Comparison of ENCODE assay signal across 11 cellular contexts in genomic region chr1:193539731-193540459, GRCh38.
DNase-seq lines count a peak whose midpoint lies in the region; ATAC-seq and TF ChIP-seq lines count a peak whose summit lies in the region.
"Had no signal": no experiment of that assay in that cellular context is flagged by ENCODE, and none has a peak within 500 bp of the region (broad histone marks: within the 10 kb centered on the region; RNA-seq: fewer than 3 reads in every experiment).

No MANE protein-coding gene starts in this region.

- no peaks in the 10 kb centered on the region for H3K4me1 ChIP-seq in breast epithelium

- no peaks in the 10 kb centered on the region for H3K9me3 ChIP-seq in breast epithelium

- H3K9me3 Mint-ChIP-seq in memory B cell (no peaks in the 10 kb centered on the region), osteocyte (ENCODE audit: unreplicated experiment) (peaks cover 8% of the 10 kb centered on the region)
- H3K9me3 Mint-ChIP-seq: type B pancreatic cell had no signal

- no peak for TF ChIP-seq CTCF in osteocyte (IDR thresholded peaks at IDR 0.05)
- TF ChIP-seq CTCF in breast epithelium (IDR thresholded peaks at IDR 0.05): no peak

- H3K4me3 Mint-ChIP-seq in memory B cell (peak overlapping the region; percentile 86), osteocyte (ENCODE audit: unreplicated experiment) (no peak overlapping the region)
- H3K4me3 Mint-ChIP-seq: type B pancreatic cell had no signal

- H3K4me3 ChIP-seq in breast epithelium: no peak overlapping the region

- DNase-seq in memory B cell (ENCODE audit: low spot score in 2 of 2) (no peak), osteocyte (ENCODE audit: extremely low spot score, unreplicated experiment) (no peak), breast epithelium (ENCODE audit: low spot score in 2 of 2) (no peak), hippocampal formation (lab: John Stamatoyannopoulos, UW) (no peak), dedifferentiated amniotic fluid mesenchymal stem cell (ENCODE audit: extremely low spot score) (no peak)
- DNase-seq: foreskin fibroblast, NCI-H524 had no signal

- no peak overlapping the region for H3K27ac ChIP-seq in breast epithelium

- H3K27me3 ChIP-seq in breast epithelium: no peaks in the 10 kb centered on the region

- H3K27me3 Mint-ChIP-seq in memory B cell (no peaks in the 10 kb centered on the region), osteocyte (ENCODE audit: unreplicated experiment) (no peaks in the 10 kb centered on the region)
- H3K27me3 Mint-ChIP-seq: type B pancreatic cell had no signal

- H3K4me1 Mint-ChIP-seq in memory B cell: peaks cover 21% of the 10 kb centered on the region
- peaks cover 4% of the 10 kb centered on the region for H3K4me1 Mint-ChIP-seq in osteocyte (ENCODE audit: unreplicated experiment)

- peak overlapping the region; percentile 90 for H3K27ac Mint-ChIP-seq in memory B cell
- H3K27ac Mint-ChIP-seq in osteocyte (ENCODE audit: unreplicated experiment): no peak overlapping the region
- H3K27ac Mint-ChIP-seq: type B pancreatic cell had no signal

- intact Hi-C loops in breast epithelium (cut with DNase I; ENCODE audit: low total_unique reads): no loop called here

- no peaks in the 10 kb centered on the region for H3K36me3 Mint-ChIP-seq in memory B cell
- no peaks in the 10 kb centered on the region for H3K36me3 Mint-ChIP-seq in osteocyte (ENCODE audit: unreplicated experiment)
- H3K36me3 Mint-ChIP-seq: type B pancreatic cell had no signal

- ATAC-seq in GM18517 (IDR thresholded peaks at IDR 0.05; ENCODE audit: unreplicated experiment) (peak; percentile 58), GM21717 (IDR thresholded peaks at IDR 0.05; ENCODE audit: unreplicated experiment) (peak; percentile 68), HG03565 (IDR thresholded peaks at IDR 0.05; ENCODE audit: unreplicated experiment) (peak; percentile 35), memory B cell (ENCODE audit: low read depth) (peak; percentile 45)

- no peaks in the 10 kb centered on the region for H3K36me3 ChIP-seq in breast epithelium

- no peak for TF ChIP-seq POLR2A in breast epithelium (IDR thresholded peaks at IDR 0.05)
